ENCODE assay signal across 9 cellular contexts in the genomic region with DNA sequence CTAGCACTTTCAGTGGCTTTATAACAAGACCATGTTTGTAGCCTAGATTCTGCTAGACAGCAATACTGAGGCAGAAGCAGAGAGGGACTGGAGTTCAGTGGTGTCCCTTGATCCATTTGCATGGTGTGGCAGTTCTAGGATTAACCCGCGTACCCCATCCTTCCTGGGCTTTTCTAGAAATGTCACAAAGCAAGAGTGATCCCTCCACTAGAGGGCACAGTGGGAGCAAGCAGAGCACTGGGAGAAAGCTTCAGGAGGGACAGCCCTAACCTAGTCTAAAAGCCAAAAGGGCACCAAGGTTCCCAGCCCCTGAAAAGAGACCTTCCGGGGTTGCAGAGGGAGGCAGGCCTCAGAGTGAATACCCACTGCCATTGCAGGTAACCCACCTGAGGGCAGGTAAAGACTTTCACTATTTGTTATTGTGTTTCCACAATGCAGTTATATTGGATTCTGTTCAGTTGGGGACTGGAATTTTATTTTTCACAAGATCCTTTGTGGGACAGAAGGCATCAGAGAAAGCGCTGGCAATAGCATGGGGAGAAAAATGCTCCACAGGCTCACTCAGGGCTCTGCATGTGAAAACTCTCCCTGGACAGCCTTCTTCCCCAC.
DNase-seq lines count a peak whose midpoint lies in the region; ATAC-seq and TF ChIP-seq lines count a peak whose summit lies in the region.
"Had no signal": no experiment of that assay in that cellular context is flagged by ENCODE, and none has a peak within 500 bp of the region (broad histone marks: within the 10 kb centered on the region; RNA-seq: fewer than 3 reads in every experiment).

No MANE protein-coding gene starts in this region.

- peak; percentile 61 for ATAC-seq in CD4-positive, alpha-beta T cell (ENCODE audit: poor library complexity)
- peak; percentile 44 for ATAC-seq in GM19468 (IDR thresholded peaks at IDR 0.05; ENCODE audit: extremely low read depth, unreplicated experiment)
- peak; percentile 79 for ATAC-seq in activated B cell treated with CpG ODN at 0.5 μM for 24 hours (ENCODE audit: low read depth)
- ATAC-seq in left colon = peak; percentile 71

- no peak overlapping the region for H3K4me3 Mint-ChIP-seq in CD4-positive, alpha-beta T cell
- H3K4me3 Mint-ChIP-seq in activated B cell treated with CpG ODN at 0.5 μM for 24 hours = no peak overlapping the region
- H3K4me3 Mint-ChIP-seq: T-helper 1 cell treated with Interleukin-12 subunit alpha and Interleukin-12 subunit beta and Interleukin-4 antibody, amounts not matched to agents 30 μg/mL and 1 μg/mL, for 36 hours had no signal

- H3K9me3 ChIP-seq in CD4-positive, alpha-beta T cell (ENCODE audit: control insufficient read depth, low read length) = no peaks in the 10 kb centered on the region

- CTCF ChIA-PET in CD4-positive, alpha-beta T cell (lab: Charles Lee) = interaction anchor here (0.6 to 1.7 kb wide), 3 partner anchors 9 to 472 kb away, joined by 3 to 6 read pairs (median 5); no protein-coding TSS in a partner anchor
- CTCF ChIA-PET in activated B cell treated with CpG ODN at 0.5 μM for 24 hours (lab: Charles Lee) = interaction anchor here (0.6 to 5.9 kb wide), 10 partner anchors 10 to 473 kb away, joined by 3 to 79 read pairs (median 4); no protein-coding TSS in a partner anchor

- DNase-seq in CD4-positive, alpha-beta T cell = peak; percentile 14 to 44 (median 26)
- DNase-seq in NCI-H1694 treated with DMSO at 0.1 percent for 48 hours (lab: John Stamatoyannopoulos, UW) = peak; percentile 41
- peak; percentile 24 for DNase-seq in activated B cell treated with CpG ODN at 0.5 μM for 24 hours
- peak; percentile 30 for DNase-seq in central memory CD4-positive, alpha-beta T cell
- peak; percentile 34 to 59 for DNase-seq in left colon
- DNase-seq in stimulated activated CD4-positive, alpha-beta T cell treated with anti-CD3 and anti-CD28 coated beads, TNF-alpha, amount 100 ng/mL, for 4 hours (ENCODE audit: low read depth in 3 of 3) = peak; percentile 6 to 21 (median 21)
- no peak for DNase-seq in middle frontal gyrus (ENCODE audit: extremely low spot score, low spot score)

- no peak overlapping the region for H3K27ac ChIP-seq in CD4-positive, alpha-beta T cell (ENCODE audit: low read depth, low read length)

- H3K27me3 ChIP-seq in CD4-positive, alpha-beta T cell (ENCODE audit: control insufficient read depth, insufficient read depth, low read length) = no peaks in the 10 kb centered on the region

- no peak overlapping the region for H3K27ac Mint-ChIP-seq in CD4-positive, alpha-beta T cell
- H3K27ac Mint-ChIP-seq in activated B cell treated with CpG ODN at 0.5 μM for 24 hours = no peak overlapping the region
- H3K27ac Mint-ChIP-seq: T-helper 1 cell treated with Interleukin-12 subunit alpha and Interleukin-12 subunit beta and Interleukin-4 antibody, amounts not matched to agents 30 μg/mL and 1 μg/mL, for 36 hours had no signal

- peak; percentile 64 for TF ChIP-seq CTCF in CD4-positive, alpha-beta T cell (IDR thresholded peaks at IDR 0.05)
- peak; percentile 50 for TF ChIP-seq CTCF in activated B cell treated with CpG ODN at 0.5 μM for 24 hours (IDR thresholded peaks at IDR 0.05)

- H3K4me1 Mint-ChIP-seq in CD4-positive, alpha-beta T cell (ENCODE audit: low read depth) = no peaks in the 10 kb centered on the region
- H3K4me1 Mint-ChIP-seq in activated B cell treated with CpG ODN at 0.5 μM for 24 hours = peaks cover 5% of the 10 kb centered on the region

- H3K9me3 Mint-ChIP-seq in CD4-positive, alpha-beta T cell = no peaks in the 10 kb centered on the region
- no peaks in the 10 kb centered on the region for H3K9me3 Mint-ChIP-seq in activated B cell treated with CpG ODN at 0.5 μM for 24 hours
- H3K9me3 Mint-ChIP-seq: T-helper 1 cell treated with Interleukin-12 subunit alpha and Interleukin-12 subunit beta and Interleukin-4 antibody, amounts not matched to agents 30 μg/mL and 1 μg/mL, for 36 hours had no signal

- H3K27me3 Mint-ChIP-seq in CD4-positive, alpha-beta T cell = no peaks in the 10 kb centered on the region
- H3K27me3 Mint-ChIP-seq in activated B cell treated with CpG ODN at 0.5 μM for 24 hours = no peaks in the 10 kb centered on the region

- intact Hi-C loops in CD4-positive, alpha-beta T cell (cut with DNase I, micrococcal nuclease) = loop anchor here (1.0 to 5.0 kb wide), 3 partner anchors 312 to 1038 kb away; no protein-coding TSS in a partner anchor
- intact Hi-C loops in activated B cell treated with CpG ODN at 0.5 μM for 24 hours (cut with micrococcal nuclease) (loop anchor here (1.0 to 5.0 kb wide), 6 partner anchors 203 to 1039 kb away; partner anchors contain the start of genes POMP and SLC46A3), left colon (cut with DNase I, micrococcal nuclease) (loop anchor here in 1 of 2 donors (5.0 kb wide), 1 partner anchor 313 kb away; no protein-coding TSS in a partner anchor)

- no peaks in the 10 kb centered on the region for H3K36me3 Mint-ChIP-seq in CD4-positive, alpha-beta T cell (ENCODE audit: low read depth)
- H3K36me3 Mint-ChIP-seq in activated B cell treated with CpG ODN at 0.5 μM for 24 hours (ENCODE audit: low read depth) = no peaks in the 10 kb centered on the region

- POLR2A ChIA-PET in CD4-positive, alpha-beta T cell (lab: Charles Lee) = interaction anchor here (1.2 kb wide), 1 partner anchor 195 kb away, joined by 3 read pairs; no protein-coding TSS in a partner anchor
- POLR2A ChIA-PET in activated B cell treated with CpG ODN at 0.5 μM for 24 hours (lab: Charles Lee) = interaction anchor here (1.0 kb wide), 1 partner anchor 335 kb away, joined by 4 read pairs; the partner anchor contains the start of gene POMP
